Comparison of ENCODE assay signal across 17 cellular contexts in the genomic region with DNA sequence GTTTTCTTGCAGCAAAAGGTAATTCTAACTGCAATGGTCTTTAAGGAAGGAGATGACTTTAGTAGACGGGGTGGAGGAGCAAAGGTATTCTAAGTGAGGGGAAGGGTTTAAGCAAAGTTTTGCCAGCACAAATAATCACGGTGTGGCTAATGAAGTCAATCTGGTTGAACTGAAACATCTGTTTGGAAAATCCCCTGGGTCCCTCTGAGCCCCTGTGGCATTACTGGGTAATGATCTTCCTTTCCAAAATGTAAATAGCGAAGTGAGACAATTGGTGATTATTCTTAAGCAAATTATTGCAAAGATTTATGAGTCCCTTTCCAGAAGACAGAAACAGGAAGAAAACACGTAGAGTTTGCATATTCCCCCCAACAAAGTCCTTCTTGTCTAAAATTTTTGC. TPM values are rescaled to one million over a fixed set of nuclear protein-coding genes. Genes with fewer than 3 reads are reported as not detected.
DNase-seq lines count a peak whose midpoint lies in the region; ATAC-seq and TF ChIP-seq lines count a peak whose summit lies in the region.
"Had no signal": no experiment of that assay in that cellular context is flagged by ENCODE, and none has a peak within 500 bp of the region (broad histone marks: within the 10 kb centered on the region; RNA-seq: fewer than 3 reads in every experiment).

No MANE protein-coding gene starts in this region.

- H3K4me2 ChIP-seq in KMS-11 (0 out of 2 replicates have a peak overlapping the region, but pooled peaks have one; percentile 10), osteoblast (ENCODE audit: insufficient read depth, low read length) (no peak overlapping the region)

- H2AFZ ChIP-seq in KMS-11 (ENCODE audit: low read depth) (no peak overlapping the region; the same call in 1 of the 2 replicates), osteoblast (ENCODE audit: low read length) (no peak overlapping the region)

- H3K4me1 ChIP-seq in KMS-11 (ENCODE audit: low read depth, poor library complexity, severe bottlenecking) = peaks cover 15% of the 10 kb centered on the region
- H3K4me1 ChIP-seq in osteoblast (ENCODE audit: insufficient read depth, low read length) = peaks cover 14% of the 10 kb centered on the region
- H3K4me1 ChIP-seq: psoas muscle had no signal

- DNase-seq in NOMO-1 treated with DMSO at 0.1 percent for 48 hours (lab: John Stamatoyannopoulos, UW; ENCODE audit: unreplicated experiment) (peak; percentile 35), NOMO-1 treated with dmso at 0.1 percent for 144 hours (lab: John Stamatoyannopoulos, UW; ENCODE audit: unreplicated experiment) (no peak), T1000 (lab: John Stamatoyannopoulos, UW) (no peak), erythroblast (lab: John Stamatoyannopoulos, UW) (no peak), osteoblast (ENCODE audit: insufficient read length, low spot score, missing footprints) (no peak)
- no peak for DNase-seq in T-helper 2 cell treated with Interferon-gamma antibody and Interleukin-4, amounts not matched to agents 5 μg/mL and 100 μg/mL, for 36 hours (ENCODE audit: low spot score)
- DNase-seq: activated CD4-positive, alpha-beta T cell treated with anti-CD3 and anti-CD28 coated beads for 36 hours; HFFc6; NCI-H1694; psoas muscle had no signal

- no peaks in the 10 kb centered on the region for H3K9me3 Mint-ChIP-seq in T-helper 2 cell treated with Interferon-gamma antibody and Interleukin-4, amounts not matched to agents 5 μg/mL and 100 μg/mL, for 36 hours
- H3K9me3 Mint-ChIP-seq: HFFc6, mesothelial cell of epicardium had no signal

- ATAC-seq in HG02623 (IDR thresholded peaks at IDR 0.05; ENCODE audit: unreplicated experiment) = peak; percentile 75
- ATAC-seq: activated CD4-positive, alpha-beta T cell treated with anti-CD3 and anti-CD28 coated beads for 36 hours; psoas muscle had no signal

- H3K36me3 ChIP-seq in KMS-11 (ENCODE audit: insufficient read depth) (no peaks in the 10 kb centered on the region), osteoblast (ENCODE audit: insufficient read depth, low read length) (no peaks in the 10 kb centered on the region)

- no peaks in the 10 kb centered on the region for H3K27me3 ChIP-seq in KMS-11 (ENCODE audit: insufficient read depth, low read depth)
- peaks cover 27% of the 10 kb centered on the region for H3K27me3 ChIP-seq in osteoblast (ENCODE audit: insufficient read depth, low read length)

- peaks cover 13% of the 10 kb centered on the region for H3K27me3 Mint-ChIP-seq in T-helper 2 cell treated with Interferon-gamma antibody and Interleukin-4, amounts not matched to agents 5 μg/mL and 100 μg/mL, for 36 hours (ENCODE audit: low read depth)

- H3K79me2 ChIP-seq in KMS-11 (ENCODE audit: insufficient read depth, low read depth) (no peaks in the 10 kb centered on the region), osteoblast (ENCODE audit: insufficient read depth, low read length) (no peaks in the 10 kb centered on the region)

- H3K9ac ChIP-seq in KMS-11 = no peak overlapping the region

- H3K27ac Mint-ChIP-seq in T-helper 2 cell treated with Interferon-gamma antibody and Interleukin-4, amounts not matched to agents 5 μg/mL and 100 μg/mL, for 36 hours = no peak overlapping the region
- H3K27ac Mint-ChIP-seq: activated CD4-positive, alpha-beta T cell treated with anti-CD3 and anti-CD28 coated beads for 36 hours; HFFc6; mesothelial cell of epicardium had no signal

- H3K4me1 Mint-ChIP-seq in T-helper 2 cell treated with Interferon-gamma antibody and Interleukin-4, amounts not matched to agents 5 μg/mL and 100 μg/mL, for 36 hours (ENCODE audit: low read depth) = no peaks in the 10 kb centered on the region
- H3K4me1 Mint-ChIP-seq: mesothelial cell of epicardium had no signal

- H4K20me1 ChIP-seq in KMS-11 (ENCODE audit: insufficient read depth) (no peaks in the 10 kb centered on the region), osteoblast (ENCODE audit: insufficient read depth, low read length) (no peaks in the 10 kb centered on the region)

- TF ChIP-seq POLR2A in erythroblast (IDR thresholded peaks at IDR 0.05; ENCODE audit: low read length) = no peak

- H3K36me3 Mint-ChIP-seq in T-helper 2 cell treated with Interferon-gamma antibody and Interleukin-4, amounts not matched to agents 5 μg/mL and 100 μg/mL, for 36 hours (ENCODE audit: low read depth) = no peaks in the 10 kb centered on the region
- H3K36me3 Mint-ChIP-seq: mesothelial cell of epicardium had no signal

- H3K4me3 Mint-ChIP-seq in T-helper 2 cell treated with Interferon-gamma antibody and Interleukin-4, amounts not matched to agents 5 μg/mL and 100 μg/mL, for 36 hours = no peak overlapping the region
- H3K4me3 Mint-ChIP-seq: activated CD4-positive, alpha-beta T cell treated with anti-CD3 and anti-CD28 coated beads for 36 hours; HFFc6; mesothelial cell of epicardium had no signal

- H3K9me3 ChIP-seq in osteoblast (ENCODE audit: low read depth, low read length) = no peaks in the 10 kb centered on the region
- H3K9me3 ChIP-seq: psoas muscle had no signal

- H3K27ac ChIP-seq in KMS-11 = peak overlapping the region; percentile 15; the same call in 1 of the 2 replicates
- H3K27ac ChIP-seq in osteoblast (ENCODE audit: low read depth, low read length) = no peak overlapping the region
- H3K27ac ChIP-seq: 22Rv1, epithelial cell of prostate, psoas muscle had no signal

- TF ChIP-seq CTCF in KMS-11 (conservative IDR thresholded peaks at IDR 0.05; ENCODE audit: low read depth, low read length) (no peak), osteoblast (IDR thresholded peaks at IDR 0.05; ENCODE audit: extremely low read depth, low read depth, low read length) (no peak)

- H3K4me3 ChIP-seq in KMS-11 (IDR thresholded peaks at IDR 0.05; ENCODE audit: insufficient read depth, low read depth, low read length) (no peak overlapping the region), osteoblast (ENCODE audit: insufficient read depth, low read length) (no peak overlapping the region)
- H3K4me3 ChIP-seq: psoas muscle had no signal

RNA-seq across cellular contexts. Expression of a gene that starts 47.2 kb away (rescaled TPM):
- total RNA-seq in osteoblast = not detected in 2 replicates
- total RNA-seq: activated CD4-positive, alpha-beta T cell treated with anti-CD3 and anti-CD28 coated beads for 36 hours; cardiac septum; HFFc6; psoas muscle; subcutaneous adipose tissue had no signal
